9 cellular contexts compared by ENCODE assay signal in genomic region chr18:56702946-56703345, GRCh38. TPM values are rescaled to one million over a fixed set of nuclear protein-coding genes. Genes with fewer than 3 reads are reported as not detected.
DNase-seq lines count a peak whose midpoint lies in the region; ATAC-seq and TF ChIP-seq lines count a peak whose summit lies in the region.
"Had no signal": no experiment of that assay in that cellular context is flagged by ENCODE, and none has a peak within 500 bp of the region (broad histone marks: within the 10 kb centered on the region; RNA-seq: fewer than 3 reads in every experiment).

No MANE protein-coding gene starts in this region.

- H3K27ac Mint-ChIP-seq in activated naive CD4-positive, alpha-beta T cell treated with anti-CD3 and anti-CD28 coated beads for 36 hours = no peak overlapping the region
- no peak overlapping the region for H3K27ac Mint-ChIP-seq in progenitor cell of endocrine pancreas
- H3K27ac Mint-ChIP-seq: activated naive CD4-positive, alpha-beta T cell treated with anti-CD3 and anti-CD28 coated beads, Interleukin-2, amount 50 U/mL, for 24 hours had no signal

- no peak for ATAC-seq in Panc1

- no peak overlapping the region for H3K4me3 Mint-ChIP-seq in activated naive CD4-positive, alpha-beta T cell treated with anti-CD3 and anti-CD28 coated beads for 36 hours
- no peak overlapping the region for H3K4me3 Mint-ChIP-seq in progenitor cell of endocrine pancreas (ENCODE audit: low read depth)
- H3K4me3 Mint-ChIP-seq: activated naive CD4-positive, alpha-beta T cell treated with anti-CD3 and anti-CD28 coated beads, Interleukin-2, amount 50 U/mL, for 24 hours had no signal

- in situ Hi-C loops in Panc1 (cut with HindIII; ENCODE audit: low pct_unique_long_range_greater_than_20kb, low sequenced_read_pairs) = no loop called here

- no peaks in the 10 kb centered on the region for H3K4me1 Mint-ChIP-seq in activated naive CD4-positive, alpha-beta T cell treated with anti-CD3 and anti-CD28 coated beads for 36 hours (ENCODE audit: low read depth)
- no peaks in the 10 kb centered on the region for H3K4me1 Mint-ChIP-seq in progenitor cell of endocrine pancreas (ENCODE audit: low read depth)
- H3K4me1 Mint-ChIP-seq: activated naive CD4-positive, alpha-beta T cell treated with anti-CD3 and anti-CD28 coated beads, Interleukin-2, amount 50 U/mL, for 24 hours had no signal

- H3K36me3 Mint-ChIP-seq in activated naive CD4-positive, alpha-beta T cell treated with anti-CD3 and anti-CD28 coated beads for 36 hours (ENCODE audit: low read depth) = peaks cover 7% of the 10 kb centered on the region
- H3K36me3 Mint-ChIP-seq in progenitor cell of endocrine pancreas (ENCODE audit: insufficient read depth) = no peaks in the 10 kb centered on the region

- no peaks in the 10 kb centered on the region for H3K27me3 ChIP-seq in Panc1 (ENCODE audit: control insufficient read depth, insufficient read depth, low read length)

- CTCF ChIA-PET in activated naive CD4-positive, alpha-beta T cell treated with anti-CD3 and anti-CD28 coated beads for 36 hours (lab: Charles Lee) = interaction anchor here (0.6 to 3.0 kb wide), 10 partner anchors 10 to 860 kb away, joined by 3 to 9 read pairs (median 4); partner anchors contain the start of gene WDR7
- CTCF ChIA-PET in Panc1 (lab: Charles Lee) = interaction anchor here (0.7 kb wide), 1 partner anchor 735 kb away, joined by 3 read pairs; no protein-coding TSS in a partner anchor

- intact Hi-C loops in activated naive CD4-positive, alpha-beta T cell treated with anti-CD3 and anti-CD28 coated beads for 36 hours (cut with micrococcal nuclease) = loop anchor here (1.0 kb wide), 2 partner anchors 743 to 859 kb away; no protein-coding TSS in a partner anchor
- intact Hi-C loops in Panc1 (cut with micrococcal nuclease; ENCODE audit: unreplicated experiment) = no loop called here

- TF ChIP-seq CTCF in Panc1 (IDR thresholded peaks at IDR 0.05) (peak; percentile 40; the same call in 1 of the 2 replicates), epithelial cell of proximal tubule (conservative IDR thresholded peaks at IDR 0.05; ENCODE audit: low read depth, low read length) (peak; percentile 59), progenitor cell of endocrine pancreas (IDR thresholded peaks at IDR 0.05; ENCODE audit: unreplicated experiment) (peak; percentile 67)

- POLR2A ChIA-PET in Panc1 (lab: Charles Lee) = no interaction called here

- H3K27me3 Mint-ChIP-seq in activated naive CD4-positive, alpha-beta T cell treated with anti-CD3 and anti-CD28 coated beads for 36 hours (ENCODE audit: low read depth) = no peaks in the 10 kb centered on the region
- no peaks in the 10 kb centered on the region for H3K27me3 Mint-ChIP-seq in progenitor cell of endocrine pancreas
- H3K27me3 Mint-ChIP-seq: activated naive CD4-positive, alpha-beta T cell treated with anti-CD3 and anti-CD28 coated beads, Interleukin-2, amount 50 U/mL, for 24 hours had no signal

- DNase-seq in activated naive CD4-positive, alpha-beta T cell treated with anti-CD3 and anti-CD28 coated beads for 36 hours = peak; percentile 29
- DNase-seq in activated naive CD4-positive, alpha-beta T cell treated with Interleukin-2 at 50 U/mL for 16 hours = no peak
- DNase-seq in HuH-7.5 (ENCODE audit: low spot score) (peak; percentile 13), Panc1 (ENCODE audit: low read depth, low spot score) (peak; percentile 13), epithelial cell of proximal tubule (ENCODE audit: low read depth) (peak; percentile 7), progenitor cell of endocrine pancreas (ENCODE audit: low spot score, unreplicated experiment) (no peak), NCI-H187 treated with DMSO at 0.1 percent for 48 hours (lab: John Stamatoyannopoulos, UW) (no peak), foreskin melanocyte (no peak)

- H3K4me1 ChIP-seq in Panc1 (ENCODE audit: control insufficient read depth, insufficient read depth, low read length) = no peaks in the 10 kb centered on the region

- H3K36me3 ChIP-seq in Panc1 (ENCODE audit: control insufficient read depth, insufficient read depth, low read length) = no peaks in the 10 kb centered on the region

- H3K9me3 ChIP-seq in Panc1 (ENCODE audit: control insufficient read depth, insufficient read depth, low read depth, low read length) = no peaks in the 10 kb centered on the region

- no peak overlapping the region for H3K27ac ChIP-seq in Panc1 (ENCODE audit: low read length)

- no peaks in the 10 kb centered on the region for H3K9me3 Mint-ChIP-seq in activated naive CD4-positive, alpha-beta T cell treated with anti-CD3 and anti-CD28 coated beads for 36 hours
- H3K9me3 Mint-ChIP-seq in progenitor cell of endocrine pancreas (ENCODE audit: low read depth) = no peaks in the 10 kb centered on the region
- H3K9me3 Mint-ChIP-seq: activated naive CD4-positive, alpha-beta T cell treated with anti-CD3 and anti-CD28 coated beads, Interleukin-2, amount 50 U/mL, for 24 hours had no signal

- H3K4me3 ChIP-seq in Panc1 (ENCODE audit: low read depth in 2 of 2, low read length in 2 of 2) = no peak overlapping the region
- no peak overlapping the region for H3K4me3 ChIP-seq in epithelial cell of proximal tubule (ENCODE audit: low read depth, low read length)

- BruUV-seq in Panc1 (replicated peaks; lab: Mats Ljungman, UMichigan) = no TSS peak

RNA-seq across cellular contexts. Expression of gene WDR7, which starts 51.8 kb away (rescaled TPM):
- total RNA-seq in activated naive CD4-positive, alpha-beta T cell treated with anti-CD3 and anti-CD28 coated beads for 36 hours = 10 to 100 TPM; 17.3 to 19.5 TPM
- total RNA-seq in Panc1 (2021; ENCODE audit: unreplicated experiment) (12.3 TPM), epithelial cell of proximal tubule (6.8 and 8.2 TPM in 2 replicates), progenitor cell of endocrine pancreas (23.2 and 24.8 TPM in 2 replicates)
- 12.8 TPM for polyA plus RNA-seq in Panc1 (2012; ENCODE audit: insufficient read length)

Comparison
In these comparisons a context has a peak if more than half of its experiments do, and no peak if none do; other contexts are left out.
1. DNase-seq: peak in activated naive CD4-positive, alpha-beta T cell treated with anti-CD3 and anti-CD28 coated beads for 36 hours (single experiment), HuH-7.5 (single experiment), Panc1 (single experiment) and epithelial cell of proximal tubule (single experiment); none in activated naive CD4-positive, alpha-beta T cell treated with Interleukin-2 at 50 U/mL for 16 hours (single experiment), progenitor cell of endocrine pancreas (single experiment), NCI-H187 treated with DMSO at 0.1 percent for 48 hours (single experiment) and foreskin melanocyte (single experiment).
2. Peak in every context shown above with its lines, with median percentiles within 50 percentile points of each other: CTCF ChIP-seq.